9 cellular contexts compared by ENCODE assay signal in the genomic region with DNA sequence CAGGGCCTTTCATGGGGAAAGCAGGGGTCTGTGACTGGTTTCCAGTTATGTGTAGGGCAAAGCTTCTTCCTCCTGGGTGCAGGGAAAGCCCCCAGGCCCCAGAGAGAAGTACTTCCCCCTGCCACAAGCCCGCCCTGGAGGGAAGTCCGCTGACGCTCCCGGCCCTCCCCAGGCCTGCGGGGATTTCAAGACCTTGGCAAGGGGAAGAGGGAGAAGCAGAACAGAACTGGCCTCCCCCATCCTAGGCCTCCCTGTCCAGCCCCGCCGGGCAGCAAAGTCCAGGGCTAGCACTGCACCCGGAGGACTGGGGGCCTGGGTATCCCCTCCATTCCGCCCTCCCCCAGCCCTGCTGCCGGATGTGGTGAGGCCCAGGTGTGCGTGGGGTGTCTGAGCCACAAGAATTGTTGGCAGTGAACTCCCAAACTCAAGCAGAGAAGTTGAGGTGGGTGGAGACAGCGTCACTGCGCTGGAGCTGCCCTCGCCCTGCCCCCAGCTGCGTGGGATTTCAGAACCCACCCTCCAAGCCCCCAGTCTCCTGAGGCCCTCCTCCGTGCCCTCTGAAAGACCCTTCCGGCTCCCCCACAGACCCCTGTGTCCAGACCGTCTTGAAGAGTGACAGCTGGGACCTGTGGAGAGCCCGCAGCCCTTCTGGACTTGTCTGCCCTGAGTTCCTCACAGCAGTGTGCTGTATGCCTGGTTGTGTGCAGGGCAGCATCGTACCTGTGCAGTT. TPM values are rescaled to one million over a fixed set of nuclear protein-coding genes. Genes with fewer than 3 reads are reported as not detected.
DNase-seq lines count a peak whose midpoint lies in the region; ATAC-seq and TF ChIP-seq lines count a peak whose summit lies in the region.
"Had no signal": no experiment of that assay in that cellular context is flagged by ENCODE, and none has a peak within 500 bp of the region (broad histone marks: within the 10 kb centered on the region; RNA-seq: fewer than 3 reads in every experiment).

No MANE protein-coding gene starts in this region.

- H3K36me3 ChIP-seq in endodermal cell (ENCODE audit: control insufficient read depth, insufficient read depth, low read length): no peaks in the 10 kb centered on the region
- no peaks in the 10 kb centered on the region for H3K36me3 ChIP-seq in prostate gland

- peak; percentile 63 for DNase-seq in Ammon's horn (ENCODE audit: low spot score)
- peak; percentile 86 for DNase-seq in activated CD4-positive, alpha-beta T cell treated with anti-CD3 and anti-CD28 coated beads, Interleukin-2, amount 50 U/mL, for 1 hour
- DNase-seq in endodermal cell: peak; percentile 44
- DNase-seq in prostate gland (ENCODE audit: low spot score): no peak
- no peak for DNase-seq in cortex of kidney (lab: John Stamatoyannopoulos, UW)

- WGBS in endodermal cell (ENCODE audit: insufficient coverage in 1 of 2, insufficient read length in 1 of 2), 2 experiments: 87 to 91% methylated on average over 9 to 20 of the region's 20 CpGs
- 44% methylated on average over 20 of the region's 20 CpGs for WGBS in prostate gland

- no peak for TF ChIP-seq CTCF in endodermal cell (conservative IDR thresholded peaks at IDR 0.05)
- no peak for TF ChIP-seq CTCF in prostate gland (IDR thresholded peaks at IDR 0.05)

- TF ChIP-seq POLR2A in prostate gland (IDR thresholded peaks at IDR 0.05): peak; percentile 17

- H3K27me3 Mint-ChIP-seq in endodermal cell (ENCODE audit: insufficient read depth): peaks cover 27% of the 10 kb centered on the region

- no peaks in the 10 kb centered on the region for H3K9me3 Mint-ChIP-seq in endodermal cell

- H3K4me3 ChIP-seq in endodermal cell (ENCODE audit: low read length) (no peak overlapping the region), prostate gland (no peak overlapping the region)

- ATAC-seq in GM19395 (IDR thresholded peaks at IDR 0.05; ENCODE audit: unreplicated experiment): peak; percentile 50
- ATAC-seq in HG03565 (IDR thresholded peaks at IDR 0.05; ENCODE audit: unreplicated experiment): peak; percentile 16
- ATAC-seq in HG03025 (IDR thresholded peaks at IDR 0.05; ENCODE audit: low FRiP score, unreplicated experiment): no peak

- H3K4me3 Mint-ChIP-seq in endodermal cell: no peak overlapping the region

- H3K27ac Mint-ChIP-seq in endodermal cell: no peak overlapping the region

- H3K27ac ChIP-seq in endodermal cell (ENCODE audit: low read depth, low read length) (no peak overlapping the region), prostate gland (peak overlapping the region; percentile 53 to 56)

- H3K4me1 ChIP-seq in endodermal cell (ENCODE audit: control insufficient read depth, insufficient read depth, low read length): no peaks in the 10 kb centered on the region
- no peaks in the 10 kb centered on the region for H3K4me1 ChIP-seq in prostate gland (replicated peaks)

- H3K9me3 ChIP-seq in endodermal cell (ENCODE audit: control insufficient read depth, low read length): no peaks in the 10 kb centered on the region
- no peaks in the 10 kb centered on the region for H3K9me3 ChIP-seq in prostate gland

- H3K9ac ChIP-seq in endodermal cell (ENCODE audit: extremely low read depth, low read length, poor library complexity, severe bottlenecking): no peak overlapping the region

- intact Hi-C loops in prostate gland (cut with DNase I): no loop called here

- H3K4me1 Mint-ChIP-seq in endodermal cell: peaks cover 10% of the 10 kb centered on the region

- H3K27me3 ChIP-seq in endodermal cell (ENCODE audit: control insufficient read depth, insufficient read depth, low read length, poor library complexity, severe bottlenecking): peaks cover 30% of the 10 kb centered on the region
- no peaks in the 10 kb centered on the region for H3K27me3 ChIP-seq in prostate gland (replicated peaks; ENCODE audit: insufficient read depth)

- no peaks in the 10 kb centered on the region for H3K36me3 Mint-ChIP-seq in endodermal cell (ENCODE audit: low read depth)

RNA-seq across cellular contexts. Expression of a gene that starts 1.1 kb away (rescaled TPM):
- total RNA-seq in endodermal cell: 1 to 10 TPM; 1.6 to 2.2 TPM
- polyA plus RNA-seq in endodermal cell (2013, experiment 1 of 2): 0.82 TPM
- 0.66 TPM for polyA plus RNA-seq in endodermal cell (2013, experiment 2 of 2)
- total RNA-seq in prostate gland: 10 to 100 TPM in 1 of 2 donors, 1 to 10 TPM in 1; 5.2 to 45.7 TPM

RNA-seq across cellular contexts. Expression of a gene that starts 8.0 kb away (rescaled TPM):
- not detected for total RNA-seq in endodermal cell
- polyA plus RNA-seq in endodermal cell (2013, experiment 1 of 2): 0.18 TPM
- not detected for polyA plus RNA-seq in endodermal cell (2013, experiment 2 of 2)
- under 1 TPM in 1 of 2 donors, not detected in 1; 0.57 TPM for total RNA-seq in prostate gland
- total RNA-seq: dermis microvascular lymphatic vessel endothelial cell had no signal

RNA-seq across cellular contexts. Expression of a gene that starts 29.9 kb away (rescaled TPM):
- 1 to 10 TPM; 2.4 to 3.8 TPM for total RNA-seq in endodermal cell
- polyA plus RNA-seq in endodermal cell (2013, experiment 1 of 2): 0.96 TPM
- polyA plus RNA-seq in endodermal cell (2013, experiment 2 of 2): 1.1 TPM
- 1 to 10 TPM in 1 of 2 donors, under 1 TPM in 1; 0.23 to 5.0 TPM for total RNA-seq in prostate gland

Comparison
In these comparisons a context has a peak if more than half of its experiments do, and no peak if none do; other contexts are left out.
1. DNase-seq: peak in Ammon's horn (single experiment), activated CD4-positive, alpha-beta T cell treated with anti-CD3 and anti-CD28 coated beads, Interleukin-2, amount 50 U/mL, for 1 hour (single experiment) and endodermal cell (single experiment); none in prostate gland (single experiment) and cortex of kidney (single experiment).